8 cellular contexts compared by ENCODE assay signal in genomic region chr16:89972244-89973234, GRCh38. TPM values are rescaled to one million over a fixed set of nuclear protein-coding genes. Genes with fewer than 3 reads are reported as not detected.
DNase-seq lines count a peak whose midpoint lies in the region.

No MANE protein-coding gene starts in this region.

- H3K36me3 ChIP-seq in ES-I3 (ENCODE audit: insufficient read depth, low read length) (peaks cover 1% of the 10 kb centered on the region; the same call in 1 of the 2 replicates), SJCRH30 (no peaks in the 10 kb centered on the region; the same call in 1 of the 2 replicates)

- DNase-seq in H4 (ENCODE audit: low spot score) (peak; percentile 85), LoVo (ENCODE audit: low spot score) (peak; percentile 93), SJCRH30 (peak; percentile 88 to 94), germinal center (ENCODE audit: low spot score) (peak; percentile 100), nucleus accumbens (lab: John Stamatoyannopoulos, UW) (peak; percentile 28 to 97 (median 84)), superior temporal gyrus (ENCODE audit: extremely low spot score) (peak; percentile 96)
- DNase-seq in activated naive CD4-positive, alpha-beta T cell treated with Interleukin-2 at 50 U/mL for 16 hours = peak; percentile 90

- H3K9ac ChIP-seq in ES-I3 (ENCODE audit: low read depth, low read length) = peak overlapping the region; percentile 78

- peak overlapping the region; percentile 94 for H3K4me3 ChIP-seq in SJCRH30

- no peaks in the 10 kb centered on the region for H3K9me3 ChIP-seq in ES-I3 (ENCODE audit: control insufficient read depth, insufficient read depth, low read length)
- no peaks in the 10 kb centered on the region; the same call in 1 of the 2 replicates for H3K9me3 ChIP-seq in SJCRH30 (replicated peaks)

- H3K27ac ChIP-seq in SJCRH30 = peak overlapping the region; percentile 76

- no peaks in the 10 kb centered on the region for H3K27me3 ChIP-seq in SJCRH30

- peaks cover 4% of the 10 kb centered on the region; the same call in 1 of the 2 replicates for H3K4me1 ChIP-seq in ES-I3 (ENCODE audit: insufficient read depth, low read length)
- H3K4me1 ChIP-seq in SJCRH30 = no peaks in the 10 kb centered on the region

RNA-seq across cellular contexts. Expression of gene DEF8, which starts 24.0 kb away (rescaled TPM):
- total RNA-seq in H4 (2014; rRNA removed; shearing (Covaris generic)) = 53.9 and 68.6 TPM in 2 replicates
- total RNA-seq in SJCRH30 (2014; rRNA removed; shearing (Covaris generic)) = 44.0 and 49.2 TPM in 2 replicates

RNA-seq across cellular contexts. Expression of gene DBNDD1, which starts 46.7 kb away (rescaled TPM):
- total RNA-seq in H4 (2014; rRNA removed; shearing (Covaris generic)) = 8.7 and 11.7 TPM in 2 replicates
- 13.5 and 14.4 TPM in 2 replicates for total RNA-seq in SJCRH30 (2014; rRNA removed; shearing (Covaris generic))

RNA-seq across cellular contexts. Expression of gene TUBB3, which starts 49.4 kb away (rescaled TPM):
- 217 and 304 TPM in 2 replicates for total RNA-seq in H4 (2014; rRNA removed; shearing (Covaris generic))
- 47.0 and 48.3 TPM in 2 replicates for total RNA-seq in SJCRH30 (2014; rRNA removed; shearing (Covaris generic))

RNA-seq across cellular contexts. Expression of gene MC1R, which starts 53.9 kb away (rescaled TPM):
- total RNA-seq in H4 (2014; rRNA removed; shearing (Covaris generic)) = 1.1 and 1.8 TPM in 2 replicates
- 1.6 and 1.7 TPM in 2 replicates for total RNA-seq in SJCRH30 (2014; rRNA removed; shearing (Covaris generic))

Comparison
In these comparisons a context has a peak if more than half of its experiments do, and no peak if none do; other contexts are left out.
1. Peak in every context shown above with its lines: DNase-seq, H3K4me3 ChIP-seq and H3K27ac ChIP-seq.